Comparison of ENCODE assay signal across 8 cellular contexts in the genomic region with DNA sequence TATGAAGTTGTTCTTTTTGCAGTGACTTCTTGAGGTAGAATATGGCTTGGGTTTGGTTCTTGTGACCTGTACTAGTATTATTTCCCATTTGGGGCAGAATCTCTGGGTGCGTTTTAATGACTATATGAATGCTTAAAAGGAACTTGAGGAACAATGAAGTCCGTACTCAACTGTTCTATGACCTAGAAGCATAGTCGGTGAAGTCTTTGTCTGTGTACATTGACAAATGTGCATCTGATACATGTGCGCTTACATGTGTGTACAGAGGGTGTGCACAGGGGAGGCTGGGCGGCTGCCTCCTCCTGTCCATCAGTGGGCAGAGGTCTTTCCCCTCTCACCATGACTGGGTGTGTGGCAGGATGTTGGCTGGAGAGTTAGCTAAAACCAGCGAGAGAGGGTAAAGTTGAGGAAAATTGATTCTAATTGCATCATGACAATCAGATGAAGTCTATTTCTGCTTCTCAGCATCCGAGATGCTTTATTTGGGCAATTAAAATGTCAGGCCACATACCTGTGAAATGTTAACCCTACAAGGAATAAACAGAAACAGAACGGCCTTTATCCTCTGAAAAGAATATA. TPM values are rescaled to one million over a fixed set of nuclear protein-coding genes. Genes with fewer than 3 reads are reported as not detected.
DNase-seq lines count a peak whose midpoint lies in the region; ATAC-seq and TF ChIP-seq lines count a peak whose summit lies in the region.

No MANE protein-coding gene starts in this region.

- peak overlapping the region; percentile 88 for H3K27ac ChIP-seq in RWPE2 (ENCODE audit: poor library complexity, severe bottlenecking)
- H3K27ac ChIP-seq in psoas muscle: peak overlapping the region; percentile 82

- ATAC-seq in RWPE2 (ENCODE audit: low read depth) (no peak), psoas muscle (no peak), GM21737 (IDR thresholded peaks at IDR 0.05; ENCODE audit: unreplicated experiment) (no peak), HG02885 (IDR thresholded peaks at IDR 0.05; ENCODE audit: poor library complexity, unreplicated experiment) (no peak)

- H3K36me3 ChIP-seq in RWPE2 (ENCODE audit: low read depth): peaks cover 10% of the 10 kb centered on the region
- peaks cover 0 to 3% of the 10 kb centered on the region in 2 donors for H3K36me3 ChIP-seq in psoas muscle (ENCODE audit: insufficient read depth in 1 of 2, low read depth in 1 of 2)

- peak overlapping the region; percentile 86 for H3K4me3 ChIP-seq in RWPE2 (ENCODE audit: severe bottlenecking)
- peak overlapping the region; percentile 94 for H3K4me3 ChIP-seq in fibroblast of villous mesenchyme (ENCODE audit: low read depth, low read length)
- H3K4me3 ChIP-seq in psoas muscle: peak overlapping the region; percentile 92

- intact Hi-C loops in psoas muscle (cut with DNase I): loop anchor here (10.0 kb wide), 3 partner anchors 275 to 1425 kb away; no protein-coding TSS in a partner anchor

- TF ChIP-seq CTCF in RWPE2 (IDR thresholded peaks at IDR 0.05; ENCODE audit: poor library complexity, severe bottlenecking): no peak
- TF ChIP-seq CTCF in fibroblast of villous mesenchyme (IDR thresholded peaks at IDR 0.05; ENCODE audit: insufficient read depth, low read depth, low read length): no peak
- no peak for TF ChIP-seq CTCF in psoas muscle (IDR thresholded peaks at IDR 0.05)

- H3K27me3 ChIP-seq in RWPE2 (ENCODE audit: insufficient read depth, poor library complexity, severe bottlenecking): no peaks in the 10 kb centered on the region
- peaks cover 0 to 24% (median 1%) of the 10 kb centered on the region in 3 donors for H3K27me3 ChIP-seq in psoas muscle (ENCODE audit: insufficient read depth in 3 of 3, low read length in 2 of 3)

- DNase-seq in EH (ENCODE audit: low read depth) (peak; percentile 27), RWPE2 (ENCODE audit: low spot score) (no peak), fibroblast of villous mesenchyme (ENCODE audit: low read depth) (peak; percentile 55), psoas muscle (no peak), DMS53 (lab: John Stamatoyannopoulos, UW) (no peak), NCI-H1105 (lab: John Stamatoyannopoulos, UW) (no peak)

- H3K9me3 ChIP-seq in RWPE2 (ENCODE audit: severe bottlenecking) (no peaks in the 10 kb centered on the region), psoas muscle (no peaks in the 10 kb centered on the region)

- H3K4me1 ChIP-seq in RWPE2 (ENCODE audit: insufficient read depth, poor library complexity, severe bottlenecking) (peaks cover 34% of the 10 kb centered on the region), psoas muscle (peaks cover 8% of the 10 kb centered on the region)

- 59 to 60% (median 59%) methylated on average over 8 of the region's 8 CpGs for WGBS in psoas muscle, 3 donors

RNA-seq across cellular contexts. Expression of a gene that starts 1.0 kb away (rescaled TPM):
- total RNA-seq in fibroblast of villous mesenchyme (73.1 and 96.3 TPM in 2 replicates), psoas muscle (10 to 100 TPM; 14.5 to 17.1 (median 15.7) TPM)
- 10 to 100 TPM; 10.3 to 20.1 (median 11.3) TPM for polyA plus RNA-seq in psoas muscle

Comparison
In these comparisons a context has a peak if more than half of its experiments do, and no peak if none do; other contexts are left out.
1. DNase-seq: peak in EH (single experiment) and fibroblast of villous mesenchyme (single experiment); none in RWPE2 (single experiment), psoas muscle (0 of 2), DMS53 (single experiment) and NCI-H1105 (single experiment).
2. Peak in every context shown above with its lines, with median percentiles within 50 percentile points of each other: H3K4me3 ChIP-seq.